In the genomic region with DNA sequence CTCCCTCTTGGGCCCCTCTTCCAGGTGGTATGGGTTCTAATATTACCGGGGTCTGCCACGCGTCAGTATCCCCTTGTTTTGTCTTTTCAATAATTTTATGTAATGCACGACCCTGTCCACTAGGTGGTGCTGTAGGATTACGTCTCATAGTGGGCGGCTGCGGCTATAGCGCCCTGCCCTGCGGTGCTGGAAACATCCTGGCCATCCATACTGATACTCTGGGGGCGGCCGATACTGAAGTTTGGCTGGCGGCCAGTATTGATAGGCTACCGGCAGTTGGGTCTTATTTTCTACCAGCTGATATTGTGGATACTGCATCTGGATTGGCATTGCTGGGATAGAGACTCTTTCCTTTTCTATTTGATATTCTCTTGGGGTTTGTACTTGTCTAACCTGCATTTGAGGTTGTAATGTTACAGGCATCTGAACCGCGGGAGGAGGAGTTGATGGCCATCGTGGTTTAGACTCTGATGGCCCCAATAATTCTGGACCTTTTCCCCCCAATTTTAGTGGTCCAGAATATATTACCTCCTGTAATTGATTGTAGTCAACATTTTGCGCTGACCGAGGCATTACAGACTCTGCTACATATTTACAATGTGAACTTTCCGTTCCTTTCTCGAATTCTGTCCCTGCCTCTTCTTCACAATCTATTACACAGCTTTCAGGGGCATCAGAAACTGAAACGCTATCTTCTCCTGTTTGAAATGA, we compare ENCODE assay signal across 1 cellular context.
TF ChIP-seq lines count a peak whose summit lies in the region.

No MANE protein-coding gene starts in this region.

TF ChIP-seq in HepG2, 621 proteins besides CTCF, POLR2A, EP300 and RAD21 (continued from another document and continues in another):
- no peak for TF ChIP-seq ZBTB40 (IDR thresholded peaks at IDR 0.05)
- TF ChIP-seq ZBTB40 (CRISPR knock-in tag; IDR thresholded peaks at IDR 0.05), result no peak
- TF ChIP-seq ZNF331 (CRISPR knock-in tag; IDR thresholded peaks at IDR 0.05), result no peak; the same call in 1 of the 2 replicates
- TF ChIP-seq, protein P1, sequence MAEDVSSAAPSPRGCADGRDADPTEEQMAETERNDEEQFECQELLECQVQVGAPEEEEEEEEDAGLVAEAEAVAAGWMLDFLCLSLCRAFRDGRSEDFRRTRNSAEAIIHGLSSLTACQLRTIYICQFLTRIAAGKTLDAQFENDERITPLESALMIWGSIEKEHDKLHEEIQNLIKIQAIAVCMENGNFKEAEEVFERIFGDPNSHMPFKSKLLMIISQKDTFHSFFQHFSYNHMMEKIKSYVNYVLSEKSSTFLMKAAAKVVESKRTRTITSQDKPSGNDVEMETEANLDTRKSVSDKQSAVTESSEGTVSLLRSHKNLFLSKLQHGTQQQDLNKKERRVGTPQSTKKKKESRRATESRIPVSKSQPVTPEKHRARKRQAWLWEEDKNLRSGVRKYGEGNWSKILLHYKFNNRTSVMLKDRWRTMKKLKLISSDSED (CRISPR knock-in tag; IDR thresholded peaks at IDR 0.05), result no peak
- TF ChIP-seq CREM (IDR thresholded peaks at IDR 0.05), result no peak
- no peak for TF ChIP-seq CREM (CRISPR knock-in tag; IDR thresholded peaks at IDR 0.05)
- no peak for TF ChIP-seq EEA1 (CRISPR knock-in tag; IDR thresholded peaks at IDR 0.05; ENCODE audit: borderline replicate concordance)
- TF ChIP-seq SIX4 (CRISPR knock-in tag; IDR thresholded peaks at IDR 0.05), result no peak
- TF ChIP-seq ZNF782 (CRISPR knock-in tag; IDR thresholded peaks at IDR 0.05; ENCODE audit: borderline replicate concordance), result no peak
- TF ChIP-seq HNRNPL (IDR thresholded peaks at IDR 0.05; ENCODE audit: low read depth, low read length), result no peak
- TF ChIP-seq ATF3 (CRISPR knock-in tag; IDR thresholded peaks at IDR 0.05), result no peak
- no peak for TF ChIP-seq ELF3 (CRISPR knock-in tag; IDR thresholded peaks at IDR 0.05)
- TF ChIP-seq MAZ (IDR thresholded peaks at IDR 0.05; ENCODE audit: borderline replicate concordance, low read depth, low read length), result no peak
- no peak for TF ChIP-seq MAZ (CRISPR knock-in tag; IDR thresholded peaks at IDR 0.05; ENCODE audit: low read depth)
- no peak for TF ChIP-seq RNF219 (CRISPR knock-in tag; IDR thresholded peaks at IDR 0.05)
- no peak for TF ChIP-seq ZNF180 (CRISPR knock-in tag; IDR thresholded peaks at IDR 0.05; ENCODE audit: borderline replicate concordance, low read depth)
- no peak for TF ChIP-seq ZNF564 (CRISPR knock-in tag; IDR thresholded peaks at IDR 0.05)
- TF ChIP-seq ZFP82 (CRISPR knock-in tag; IDR thresholded peaks at IDR 0.05; ENCODE audit: borderline replicate concordance), result no peak
- TF ChIP-seq ZNF318 (CRISPR knock-in tag; IDR thresholded peaks at IDR 0.05), result no peak
- TF ChIP-seq FOXA1 (IDR thresholded peaks at IDR 0.05), result no peak
- TF ChIP-seq FOXA1 (CRISPR knock-in tag; IDR thresholded peaks at IDR 0.05), result no peak
- TF ChIP-seq ZNF101 (CRISPR knock-in tag; IDR thresholded peaks at IDR 0.05; ENCODE audit: borderline replicate concordance, low read depth), result no peak
- TF ChIP-seq ZNF749 (CRISPR knock-in tag; IDR thresholded peaks at IDR 0.05; ENCODE audit: borderline replicate concordance), result no peak
- no peak for TF ChIP-seq ZNF768 (CRISPR knock-in tag; IDR thresholded peaks at IDR 0.05)
- no peak for TF ChIP-seq ZNF569 (CRISPR knock-in tag; IDR thresholded peaks at IDR 0.05; ENCODE audit: borderline replicate concordance)
- no peak for TF ChIP-seq MTF2 (CRISPR knock-in tag; IDR thresholded peaks at IDR 0.05; ENCODE audit: borderline replicate concordance)
- TF ChIP-seq BRCA1 (CRISPR knock-in tag; IDR thresholded peaks at IDR 0.05), result no peak
- TF ChIP-seq MBNL3 (CRISPR knock-in tag; conservative IDR thresholded peaks at IDR 0.05), result no peak
- TF ChIP-seq ZMYM2 (CRISPR knock-in tag; IDR thresholded peaks at IDR 0.05), result no peak
- TF ChIP-seq ZNF879 (CRISPR knock-in tag; IDR thresholded peaks at IDR 0.05), result no peak
- no peak for TF ChIP-seq ZBTB44 (CRISPR knock-in tag; IDR thresholded peaks at IDR 0.05)
- no peak for TF ChIP-seq TSC22D2 (CRISPR knock-in tag; IDR thresholded peaks at IDR 0.05; ENCODE audit: borderline replicate concordance)
- TF ChIP-seq PHF8 (CRISPR knock-in tag; IDR thresholded peaks at IDR 0.05), result peak; percentile 32; the same call in 1 of the 2 replicates
- no peak for TF ChIP-seq ZNF431 (CRISPR knock-in tag; IDR thresholded peaks at IDR 0.05; ENCODE audit: borderline replicate concordance, low read depth)
- TF ChIP-seq HNRNPK (IDR thresholded peaks at IDR 0.05; ENCODE audit: low read depth, low read length, poor library complexity, severe bottlenecking), result no peak
